Comparison of ENCODE assay signal across 16 cellular contexts in genomic region chr2:109638807-109639206, GRCh38. TPM values are rescaled to one million over a fixed set of nuclear protein-coding genes. Genes with fewer than 3 reads are reported as not detected.
DNase-seq lines count a peak whose midpoint lies in the region; ATAC-seq and TF ChIP-seq lines count a peak whose summit lies in the region.
"Had no signal": no experiment of that assay in that cellular context is flagged by ENCODE, and none has a peak within 500 bp of the region (broad histone marks: within the 10 kb centered on the region; RNA-seq: fewer than 3 reads in every experiment).

No MANE protein-coding gene starts in this region.

- no peak overlapping the region for H3K4me3 ChIP-seq in fibroblast of mammary gland (ENCODE audit: control insufficient read depth, low read depth, low read length)

- no peak for TF ChIP-seq CTCF in fibroblast of mammary gland (conservative IDR thresholded peaks at IDR 0.05; ENCODE audit: control insufficient read depth, insufficient read depth, low read depth, low read length)

- DNase-seq in DMS79 treated with DMSO at 0.1 percent for 48 hours (lab: John Stamatoyannopoulos, UW): peak; percentile 83
- peak; percentile 80 to 94 for DNase-seq in NCI-H446 (lab: John Stamatoyannopoulos, UW)
- peak; percentile 66 for DNase-seq in fibroblast of mammary gland (ENCODE audit: low read depth)
- no peak for DNase-seq in globus pallidus (ENCODE audit: low spot score)
- no peak for DNase-seq in activated effector memory CD4-positive, alpha-beta T cell treated with Interleukin-2 at 50 U/mL for 16 hours
- no peak for DNase-seq in occipital lobe (lab: John Stamatoyannopoulos, UW)
- DNase-seq: activated CD4-positive, alpha-beta T cell treated with anti-CD3 and anti-CD28 coated beads, Interleukin-2, amount 50 U/mL, for 48 hours; BE2C; dermis blood vessel endothelial cell; glutamatergic neuron; naive thymus-derived CD8-positive, alpha-beta T cell; NCI-H187; T-helper 9 cell had no signal

- ATAC-seq in HG02588 (IDR thresholded peaks at IDR 0.05; ENCODE audit: unreplicated experiment) (peak; percentile 44), GM21825 (IDR thresholded peaks at IDR 0.05; ENCODE audit: unreplicated experiment) (no peak)
- ATAC-seq: naive thymus-derived CD8-positive, alpha-beta T cell; sciatic nerve had no signal

RNA-seq across cellular contexts. Expression of gene SOWAHC, which starts 24.6 kb away (rescaled TPM):
- 44.0 TPM for total RNA-seq in occipital lobe

RNA-seq across cellular contexts. Expression of gene SEPTIN10, which starts 25.0 kb away (rescaled TPM):
- 114 TPM for total RNA-seq in occipital lobe
- total RNA-seq: naive thymus-derived CD8-positive, alpha-beta T cell had no signal

Comparison
In these comparisons a context has a peak if more than half of its experiments do, and no peak if none do; other contexts are left out.
1. DNase-seq: peak in DMS79 treated with DMSO at 0.1 percent for 48 hours (single experiment), NCI-H446 (2 of 2) and fibroblast of mammary gland (single experiment); none in globus pallidus (single experiment), activated effector memory CD4-positive, alpha-beta T cell treated with Interleukin-2 at 50 U/mL for 16 hours (single experiment) and occipital lobe (single experiment).